ENCODE assay signal across 1 cellular context in genomic region chr9:81125446-81126092, GRCh38.
TF ChIP-seq lines count a peak whose summit lies in the region.

No MANE protein-coding gene starts in this region.

TF ChIP-seq in HepG2, 621 proteins besides CTCF, POLR2A, EP300 and RAD21 (continued from another document):
- no peak for TF ChIP-seq HBP1 (CRISPR knock-in tag; IDR thresholded peaks at IDR 0.05; ENCODE audit: low read depth)
- TF ChIP-seq THAP7 (CRISPR knock-in tag; IDR thresholded peaks at IDR 0.05): no peak
- TF ChIP-seq KLF13 (CRISPR knock-in tag; IDR thresholded peaks at IDR 0.05): no peak
- no peak for TF ChIP-seq HNRNPK (IDR thresholded peaks at IDR 0.05; ENCODE audit: low read depth, low read length, poor library complexity, severe bottlenecking)
- TF ChIP-seq ZNF44 (CRISPR knock-in tag; IDR thresholded peaks at IDR 0.05): no peak
- no peak for TF ChIP-seq SAFB2 (CRISPR knock-in tag; IDR thresholded peaks at IDR 0.05; ENCODE audit: borderline replicate concordance, low read depth)
- TF ChIP-seq LRRFIP1 (CRISPR knock-in tag; conservative IDR thresholded peaks at IDR 0.05): no peak
- no peak for TF ChIP-seq XRCC5 (optimal IDR thresholded peaks at IDR 0.05; ENCODE audit: low read length)
- TF ChIP-seq RNF2 (conservative IDR thresholded peaks at IDR 0.05; ENCODE audit: low read depth): no peak
- TF ChIP-seq, protein P1, sequence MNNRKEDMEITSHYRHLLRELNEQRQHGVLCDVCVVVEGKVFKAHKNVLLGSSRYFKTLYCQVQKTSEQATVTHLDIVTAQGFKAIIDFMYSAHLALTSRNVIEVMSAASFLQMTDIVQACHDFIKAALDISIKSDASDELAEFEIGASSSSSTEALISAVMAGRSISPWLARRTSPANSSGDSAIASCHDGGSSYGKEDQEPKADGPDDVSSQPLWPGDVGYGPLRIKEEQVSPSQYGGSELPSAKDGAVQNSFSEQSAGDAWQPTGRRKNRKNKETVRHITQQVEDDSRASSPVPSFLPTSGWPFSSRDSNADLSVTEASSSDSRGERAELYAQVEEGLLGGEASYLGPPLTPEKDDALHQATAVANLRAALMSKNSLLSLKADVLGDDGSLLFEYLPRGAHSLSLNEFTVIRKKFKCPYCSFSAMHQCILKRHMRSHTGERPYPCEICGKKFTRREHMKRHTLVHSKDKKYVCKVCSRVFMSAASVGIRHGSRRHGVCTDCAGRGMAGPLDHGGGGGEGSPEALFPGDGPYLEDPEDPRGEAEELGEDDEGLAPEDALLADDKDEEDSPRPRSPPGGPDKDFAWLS (CRISPR knock-in tag; IDR thresholded peaks at IDR 0.05; ENCODE audit: borderline replicate concordance): no peak
- no peak for TF ChIP-seq MTA1 (CRISPR knock-in tag; IDR thresholded peaks at IDR 0.05; ENCODE audit: borderline replicate concordance)
- no peak for TF ChIP-seq NCOA5 (CRISPR knock-in tag; IDR thresholded peaks at IDR 0.05)
- TF ChIP-seq, protein P2, sequence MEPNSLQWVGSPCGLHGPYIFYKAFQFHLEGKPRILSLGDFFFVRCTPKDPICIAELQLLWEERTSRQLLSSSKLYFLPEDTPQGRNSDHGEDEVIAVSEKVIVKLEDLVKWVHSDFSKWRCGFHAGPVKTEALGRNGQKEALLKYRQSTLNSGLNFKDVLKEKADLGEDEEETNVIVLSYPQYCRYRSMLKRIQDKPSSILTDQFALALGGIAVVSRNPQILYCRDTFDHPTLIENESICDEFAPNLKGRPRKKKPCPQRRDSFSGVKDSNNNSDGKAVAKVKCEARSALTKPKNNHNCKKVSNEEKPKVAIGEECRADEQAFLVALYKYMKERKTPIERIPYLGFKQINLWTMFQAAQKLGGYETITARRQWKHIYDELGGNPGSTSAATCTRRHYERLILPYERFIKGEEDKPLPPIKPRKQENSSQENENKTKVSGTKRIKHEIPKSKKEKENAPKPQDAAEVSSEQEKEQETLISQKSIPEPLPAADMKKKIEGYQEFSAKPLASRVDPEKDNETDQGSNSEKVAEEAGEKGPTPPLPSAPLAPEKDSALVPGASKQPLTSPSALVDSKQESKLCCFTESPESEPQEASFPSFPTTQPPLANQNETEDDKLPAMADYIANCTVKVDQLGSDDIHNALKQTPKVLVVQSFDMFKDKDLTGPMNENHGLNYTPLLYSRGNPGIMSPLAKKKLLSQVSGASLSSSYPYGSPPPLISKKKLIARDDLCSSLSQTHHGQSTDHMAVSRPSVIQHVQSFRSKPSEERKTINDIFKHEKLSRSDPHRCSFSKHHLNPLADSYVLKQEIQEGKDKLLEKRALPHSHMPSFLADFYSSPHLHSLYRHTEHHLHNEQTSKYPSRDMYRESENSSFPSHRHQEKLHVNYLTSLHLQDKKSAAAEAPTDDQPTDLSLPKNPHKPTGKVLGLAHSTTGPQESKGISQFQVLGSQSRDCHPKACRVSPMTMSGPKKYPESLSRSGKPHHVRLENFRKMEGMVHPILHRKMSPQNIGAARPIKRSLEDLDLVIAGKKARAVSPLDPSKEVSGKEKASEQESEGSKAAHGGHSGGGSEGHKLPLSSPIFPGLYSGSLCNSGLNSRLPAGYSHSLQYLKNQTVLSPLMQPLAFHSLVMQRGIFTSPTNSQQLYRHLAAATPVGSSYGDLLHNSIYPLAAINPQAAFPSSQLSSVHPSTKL (CRISPR knock-in tag; IDR thresholded peaks at IDR 0.05): no peak
